ENCODE assay signal across 14 cellular contexts in genomic region chr22:26779108-26779507, GRCh38.
DNase-seq lines count a peak whose midpoint lies in the region; ATAC-seq and TF ChIP-seq lines count a peak whose summit lies in the region.
"Had no signal": no experiment of that assay in that cellular context is flagged by ENCODE, and none has a peak within 500 bp of the region (broad histone marks: within the 10 kb centered on the region; RNA-seq: fewer than 3 reads in every experiment).

No MANE protein-coding gene starts in this region.

- H3K27me3 ChIP-seq in SK-N-SH (ENCODE audit: insufficient read depth) = no peaks in the 10 kb centered on the region

- H3K9me3 ChIP-seq in SK-N-SH = no peaks in the 10 kb centered on the region

- H3K4me3 Mint-ChIP-seq in brain = no peak overlapping the region
- H3K4me3 Mint-ChIP-seq: B cell; CD4-positive, alpha-beta memory T cell had no signal

- peak; percentile 63 for DNase-seq in SK-N-SH
- peak; percentile 24 for DNase-seq in NCI-H146 (lab: John Stamatoyannopoulos, UW)
- no peak for DNase-seq in NCI-H2196 (lab: John Stamatoyannopoulos, UW; ENCODE audit: unreplicated experiment)
- DNase-seq in activated effector memory CD4-positive, alpha-beta T cell treated with Interleukin-2 at 50 U/mL for 16 hours = no peak
- DNase-seq: CD4-positive, alpha-beta memory T cell; DND-41; GF-D8; IMR-90 had no signal

- H2AFZ ChIP-seq in SK-N-SH (ENCODE audit: low read depth) = no peak overlapping the region

- no peaks in the 10 kb centered on the region for H3K27me3 Mint-ChIP-seq in brain
- H3K27me3 Mint-ChIP-seq: B cell; CD4-positive, alpha-beta memory T cell had no signal

- no peak overlapping the region for H3K9ac ChIP-seq in SK-N-SH

- WGBS in SK-N-SH (ENCODE audit: low lambda C conversion rate) = 82% methylated on average over 3 of the region's 3 CpGs

- no peak for ATAC-seq in SK-N-SH treated with all-trans-retinoic acid at 6 μM for 48 hours
- ATAC-seq in HG03135 (IDR thresholded peaks at IDR 0.05; ENCODE audit: unreplicated experiment) = no peak
- ATAC-seq: HCT116 had no signal

- H3K4me1 ChIP-seq in SK-N-SH (ENCODE audit: control insufficient read depth in 1 of 2, insufficient read depth in 2 of 2, low read depth in 1 of 2, low read length in 1 of 2) = peaks cover 0 to 20% of the 10 kb centered on the region in 2 experiments; a peak in 1 of 4 replicates

- H3K9me3 Mint-ChIP-seq in brain = peaks cover 17 to 31% (median 20%) of the 10 kb centered on the region in 5 experiments

- H3K36me3 Mint-ChIP-seq in brain = peaks cover 47% of the 10 kb centered on the region

- TF ChIP-seq RAD21 in SK-N-SH (IDR thresholded peaks at IDR 0.05; ENCODE audit: low read length) = no peak

- peaks cover 2 to 5% of the 10 kb centered on the region in 2 experiments for H3K36me3 ChIP-seq in SK-N-SH (replicated peaks in 1 of 2; ENCODE audit: control insufficient read depth in 1 of 2, insufficient read depth in 2 of 2, low read length in 1 of 2)

- no peaks in the 10 kb centered on the region for H3F3A ChIP-seq in SK-N-SH (replicated peaks; ENCODE audit: insufficient read depth)

- no peaks in the 10 kb centered on the region for H3K79me2 ChIP-seq in SK-N-SH (ENCODE audit: insufficient read depth)

- POLR2A ChIA-PET in SK-N-SH (lab: Yijun Ruan, JAX) = no interaction called here

- peak in 1 of 2 experiments; percentile 32; a peak in 1 of 4 replicates for TF ChIP-seq EP300 in SK-N-SH (IDR thresholded peaks at IDR 0.05; ENCODE audit: borderline replicate concordance in 1 of 2, low read depth in 1 of 2, low read length in 1 of 2)

- H4K20me1 ChIP-seq in SK-N-SH (ENCODE audit: insufficient read depth) = no peaks in the 10 kb centered on the region

- H3K9me2 ChIP-seq in SK-N-SH = no peaks in the 10 kb centered on the region

- no peak overlapping the region for H3K4me3 ChIP-seq in SK-N-SH (ENCODE audit: low read depth in 2 of 2, low read length in 1 of 2)

- H3K27ac ChIP-seq in SK-N-SH (ENCODE audit: low read depth in 2 of 2, low read length in 1 of 2) = peak overlapping the region in 1 of 2 experiments; percentile 25; a peak in 1 of 4 replicates
- H3K27ac ChIP-seq: C4-2B had no signal

- peaks cover 43% of the 10 kb centered on the region for H3K4me1 Mint-ChIP-seq in brain
- H3K4me1 Mint-ChIP-seq: B cell had no signal

- CTCF ChIA-PET in SK-N-SH (lab: Yijun Ruan, JAX) = interaction anchor here (1.3 kb wide), 1 partner anchor 23 kb away, joined by 4 read pairs; no protein-coding TSS in a partner anchor

- peak overlapping the region in 3 of 5 experiments; percentile 35 to 70 (median 43) for H3K27ac Mint-ChIP-seq in brain
- H3K27ac Mint-ChIP-seq: B cell; CD4-positive, alpha-beta memory T cell had no signal

- TF ChIP-seq CTCF in SK-N-SH (IDR thresholded peaks at IDR 0.05) (no peak), brain (conservative IDR thresholded peaks at IDR 0.05) (no peak)

- H3K4me2 ChIP-seq in SK-N-SH = no peak overlapping the region

TF ChIP-seq in SK-N-SH, 30 proteins besides CTCF, POLR2A, EP300 and RAD21 (continues in another document):
- TF ChIP-seq SMC3 (IDR thresholded peaks at IDR 0.05; ENCODE audit: low read depth, low read length) (no peak), MXI1 (IDR thresholded peaks at IDR 0.05; ENCODE audit: low read depth, low read length) (no peak), ZBTB33 (IDR thresholded peaks at IDR 0.05; ENCODE audit: borderline replicate concordance, low read depth) (no peak), SIN3A (IDR thresholded peaks at IDR 0.05; ENCODE audit: borderline replicate concordance, low read depth, low read length) (no peak), CHD2 (IDR thresholded peaks at IDR 0.05; ENCODE audit: low read length, partially characterized antibody) (no peak), FOXM1 (IDR thresholded peaks at IDR 0.05; ENCODE audit: low read depth) (no peak), MEF2A (IDR thresholded peaks at IDR 0.05; ENCODE audit: borderline replicate concordance, low read depth) (no peak)

TF ChIP-seq in SK-N-SH treated with all-trans-retinoic acid at 6 μM for 48 hours, 23 proteins besides CTCF, POLR2A, EP300 and RAD21:
- no peak for TF ChIP-seq BACH2 (CRISPR knock-in tag; IDR thresholded peaks at IDR 0.05; ENCODE audit: borderline replicate concordance)
- TF ChIP-seq CREB5 (CRISPR knock-in tag; IDR thresholded peaks at IDR 0.05; ENCODE audit: low read depth) = no peak
- TF ChIP-seq PATZ1 (CRISPR knock-in tag; IDR thresholded peaks at IDR 0.05; ENCODE audit: borderline replicate concordance) = no peak
- no peak for TF ChIP-seq ARNTL (CRISPR knock-in tag; IDR thresholded peaks at IDR 0.05; ENCODE audit: borderline replicate concordance, low read depth)
- TF ChIP-seq POU6F1 (CRISPR knock-in tag; IDR thresholded peaks at IDR 0.05; ENCODE audit: borderline replicate concordance, low read depth) = no peak
- no peak for TF ChIP-seq PPARA (CRISPR knock-in tag; IDR thresholded peaks at IDR 0.05; ENCODE audit: borderline replicate concordance)
- no peak for TF ChIP-seq OSR1 (CRISPR knock-in tag; IDR thresholded peaks at IDR 0.05)
- no peak for TF ChIP-seq RARB (CRISPR knock-in tag; IDR thresholded peaks at IDR 0.05)
- TF ChIP-seq CSDC2 (CRISPR knock-in tag; IDR thresholded peaks at IDR 0.05) = no peak

Comparison
In these comparisons a context has a peak if more than half of its experiments do, and no peak if none do; other contexts are left out.
1. DNase-seq: peak in SK-N-SH (single experiment) and NCI-H146 (single experiment); none in NCI-H2196 (single experiment) and activated effector memory CD4-positive, alpha-beta T cell treated with Interleukin-2 at 50 U/mL for 16 hours (single experiment).